In the genomic region with DNA sequence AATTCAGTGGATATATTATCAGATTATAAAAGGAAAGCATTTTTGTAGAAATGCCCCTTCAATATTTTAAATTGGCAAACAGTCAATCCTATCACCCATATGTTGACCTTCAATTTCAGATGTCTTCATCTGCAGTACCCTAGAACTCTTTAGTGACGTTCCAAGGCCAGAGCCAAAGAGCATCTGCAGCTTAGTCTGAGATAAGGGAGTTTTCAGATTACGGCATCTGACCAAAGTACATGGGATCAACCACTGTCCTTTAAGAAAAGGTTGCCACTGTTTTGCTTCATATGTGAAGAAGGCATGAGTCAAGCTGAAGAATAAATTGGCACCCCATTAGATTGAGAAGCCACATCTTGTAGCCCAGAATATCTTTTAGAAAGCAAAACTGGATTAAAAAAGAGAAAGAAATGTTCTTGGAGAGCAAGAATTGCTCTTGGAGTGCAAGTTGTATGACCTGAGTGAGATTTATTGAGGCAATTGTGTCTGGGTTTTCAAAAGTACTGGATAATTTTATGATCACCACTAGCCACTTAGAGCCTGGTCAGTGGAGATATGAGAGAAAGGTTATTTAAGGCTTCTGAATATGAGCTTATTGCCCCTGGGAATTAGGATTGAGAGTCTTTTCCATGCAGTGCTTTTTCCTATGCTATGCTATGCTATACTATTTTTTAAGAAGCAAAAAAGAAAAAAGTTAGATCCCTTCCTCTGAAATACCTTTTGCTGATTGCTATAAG, we compare ENCODE assay signal across 19 cellular contexts.
DNase-seq lines count a peak whose midpoint lies in the region; ATAC-seq, FAIRE-seq and TF ChIP-seq lines count a peak whose summit lies in the region.
"Had no signal": no experiment of that assay in that cellular context is flagged by ENCODE, and none has a peak within 500 bp of the region (broad histone marks: within the 10 kb centered on the region; RNA-seq: fewer than 3 reads in every experiment).

No MANE protein-coding gene starts in this region.

- H3K4me3 ChIP-seq in liver (ENCODE audit: low read depth in 1 of 3, low read length in 3 of 3) (no peak overlapping the region), HepG2 (replicated peaks in 1 of 3; ENCODE audit: insufficient read depth in 1 of 3, low read depth in 2 of 3, low read length in 3 of 3) (no peak overlapping the region), right lobe of liver (no peak overlapping the region), small intestine (ENCODE audit: low read depth in 1 of 2, low read length in 2 of 2) (no peak overlapping the region)
- H3K4me3 ChIP-seq: BLaER1, GM23338 had no signal

- no peak overlapping the region for H3K27ac ChIP-seq in liver (ENCODE audit: low read depth in 1 of 2, low read length in 2 of 2)
- no peak overlapping the region for H3K27ac ChIP-seq in HepG2 (ENCODE audit: extremely low read length, insufficient read depth, low read length)
- peak overlapping the region in 1 of 3 donors; percentile 24 for H3K27ac ChIP-seq in right lobe of liver
- peak overlapping the region in 1 of 2 donors; percentile 11 for H3K27ac ChIP-seq in small intestine (ENCODE audit: low read depth in 1 of 2, low read length in 1 of 2)
- H3K27ac ChIP-seq: BLaER1 had no signal

- POLR2A ChIA-PET in HepG2 (lab: Yijun Ruan, JAX) = no interaction called here
- POLR2A ChIA-PET in activated CD8-positive, alpha-beta T cell treated with anti-CD3 and anti-CD28 coated beads, Interleukin-2, amount 10 ng/mL, durations not matched to agents 7 days and 5 days (lab: Charles Lee) = no interaction called here

- TF ChIP-seq RAD21 in liver (IDR thresholded peaks at IDR 0.05) (no peak), HepG2 (CRISPR knock-in tag; IDR thresholded peaks at IDR 0.05) (no peak)

- no peaks in the 10 kb centered on the region for H3K79me2 ChIP-seq in HepG2 (ENCODE audit: insufficient read depth, low read length)

- no peaks in the 10 kb centered on the region for H3K9me3 Mint-ChIP-seq in activated CD8-positive, alpha-beta T cell treated with anti-CD3 and anti-CD28 coated beads, Interleukin-2, amount 10 ng/mL, durations not matched to agents 7 days and 5 days (ENCODE audit: insufficient read depth)
- H3K9me3 Mint-ChIP-seq in glutamatergic neuron (ENCODE audit: unreplicated experiment) = no peaks in the 10 kb centered on the region
- H3K9me3 Mint-ChIP-seq: CD4-positive, alpha-beta memory T cell; GM23338 had no signal

- intact Hi-C loops in HepG2 (cut with micrococcal nuclease; ENCODE audit: unreplicated experiment) (no loop called here), right lobe of liver (cut with DNase I) (no loop called here)

- CTCF ChIA-PET in HepG2 (lab: Yijun Ruan, JAX; ENCODE audit: low intra/inter-chr PET ratio, low total read pairs) = no interaction called here
- CTCF ChIA-PET in activated CD8-positive, alpha-beta T cell treated with anti-CD3 and anti-CD28 coated beads, Interleukin-2, amount 10 ng/mL, durations not matched to agents 7 days and 5 days (lab: Charles Lee) = no interaction called here

- WGBS in liver = 44% methylated on average over 2 of the region's 2 CpGs
- WGBS in HepG2 (ENCODE audit: low lambda C conversion rate) = 2% methylated on average over 2 of the region's 2 CpGs
- 39% methylated on average over 2 of the region's 2 CpGs for WGBS in right lobe of liver (ENCODE audit: insufficient coverage, low coverage, low lambda C conversion rate, missing lambda C conversion rate)
- 15 to 62% (median 41%) methylated on average over 2 of the region's 2 CpGs for WGBS in small intestine, 3 donors

- H3K4me1 Mint-ChIP-seq in activated CD8-positive, alpha-beta T cell treated with anti-CD3 and anti-CD28 coated beads, Interleukin-2, amount 10 ng/mL, durations not matched to agents 7 days and 5 days (ENCODE audit: low read depth) = no peaks in the 10 kb centered on the region
- no peaks in the 10 kb centered on the region for H3K4me1 Mint-ChIP-seq in glutamatergic neuron (ENCODE audit: low read depth, unreplicated experiment)
- H3K4me1 Mint-ChIP-seq: CD14-positive monocyte; CD4-positive, alpha-beta memory T cell had no signal

- H3K9ac ChIP-seq in liver (ENCODE audit: low read depth in 1 of 2, low read length in 2 of 2) = no peak overlapping the region
- H3K9ac ChIP-seq in HepG2 (ENCODE audit: insufficient read depth, low read depth, low read length) = no peak overlapping the region
- H3K9ac ChIP-seq: BLaER1 had no signal

- H3K27me3 ChIP-seq in liver (ENCODE audit: control insufficient read depth in 4 of 4, insufficient read depth in 4 of 4, low read length in 3 of 4) (no peaks in the 10 kb centered on the region), HepG2 (ENCODE audit: control insufficient read depth in 1 of 2, insufficient read depth in 2 of 2, low read length in 2 of 2) (no peaks in the 10 kb centered on the region), right lobe of liver (no peaks in the 10 kb centered on the region), small intestine (ENCODE audit: control insufficient read depth in 2 of 2, insufficient read depth in 2 of 2, low read length in 2 of 2) (no peaks in the 10 kb centered on the region)
- H3K27me3 ChIP-seq: BLaER1 had no signal

- no peaks in the 10 kb centered on the region for H3K9me3 ChIP-seq in liver (ENCODE audit: control insufficient read depth in 4 of 4, low read length in 3 of 4)
- H3K9me3 ChIP-seq in HepG2 (ENCODE audit: low read length) = 0 out of 2 replicates have a peak, but pooled peaks cover 5% of the 10 kb centered on the region
- H3K9me3 ChIP-seq in right lobe of liver = no peaks in the 10 kb centered on the region
- no peaks in the 10 kb centered on the region for H3K9me3 ChIP-seq in small intestine (ENCODE audit: control insufficient read depth, low read depth)
- H3K9me3 ChIP-seq: BLaER1 had no signal

- ATAC-seq in HepG2 = no peak
- peak; percentile 70 to 74 (median 74) for ATAC-seq in right lobe of liver
- no peak for ATAC-seq in activated CD8-positive, alpha-beta T cell treated with anti-CD3 and anti-CD28 coated beads, Interleukin-2, amount 10 ng/mL, durations not matched to agents 7 days and 5 days
- ATAC-seq: GM23338 had no signal

- no peak overlapping the region for H2AFZ ChIP-seq in HepG2 (ENCODE audit: low read length)
- H2AFZ ChIP-seq: GM23338 had no signal

- no TSS peak for BruUV-seq in HepG2 (replicated peaks; lab: Mats Ljungman, UMichigan)

- TF ChIP-seq CTCF in liver (IDR thresholded peaks at IDR 0.05; ENCODE audit: low read depth, low read length, missing input control) (no peak), HepG2 (CRISPR knock-in tag; IDR thresholded peaks at IDR 0.05) (no peak), right lobe of liver (IDR thresholded peaks at IDR 0.05) (no peak), glutamatergic neuron (IDR thresholded peaks at IDR 0.05; ENCODE audit: partially characterized antibody, unreplicated experiment) (no peak)

- H3K36me3 ChIP-seq in liver (ENCODE audit: control insufficient read depth in 4 of 4, insufficient read depth in 3 of 4, low read depth in 1 of 4, low read length in 3 of 4) (no peaks in the 10 kb centered on the region), HepG2 (replicated peaks in 1 of 2; ENCODE audit: control insufficient read depth in 1 of 2, insufficient read depth in 2 of 2, low read length in 2 of 2) (no peaks in the 10 kb centered on the region), right lobe of liver (no peaks in the 10 kb centered on the region), small intestine (ENCODE audit: control insufficient read depth in 2 of 2, insufficient read depth in 2 of 2, low read length in 2 of 2) (no peaks in the 10 kb centered on the region)
- H3K36me3 ChIP-seq: BLaER1 had no signal

- H3K36me3 Mint-ChIP-seq in activated CD8-positive, alpha-beta T cell treated with anti-CD3 and anti-CD28 coated beads, Interleukin-2, amount 10 ng/mL, durations not matched to agents 7 days and 5 days (ENCODE audit: low read depth) = no peaks in the 10 kb centered on the region
- no peaks in the 10 kb centered on the region for H3K36me3 Mint-ChIP-seq in glutamatergic neuron (ENCODE audit: unreplicated experiment)
- H3K36me3 Mint-ChIP-seq: CD14-positive monocyte; CD4-positive, alpha-beta memory T cell had no signal

- TF ChIP-seq EP300 in HepG2 (IDR thresholded peaks at IDR 0.05; ENCODE audit: low read depth in 2 of 2, low read length in 2 of 2) (no peak), HepG2 (CRISPR knock-in tag; IDR thresholded peaks at IDR 0.05; ENCODE audit: borderline replicate concordance) (no peak)

- FAIRE-seq in HepG2 (lab: Jason Lieb, UNC) (no peak), small intestine (lab: Jason Lieb, UNC) (no peak)
- FAIRE-seq: GM12892, GM18507, H54 had no signal

- no peak overlapping the region for H3K4me3 Mint-ChIP-seq in activated CD8-positive, alpha-beta T cell treated with anti-CD3 and anti-CD28 coated beads, Interleukin-2, amount 10 ng/mL, durations not matched to agents 7 days and 5 days
- no peak overlapping the region for H3K4me3 Mint-ChIP-seq in glutamatergic neuron (ENCODE audit: unreplicated experiment)
- H3K4me3 Mint-ChIP-seq: CD14-positive monocyte; CD4-positive, alpha-beta memory T cell; GM23338 had no signal

- DNase-seq in HepG2 (ENCODE audit: low spot score) = no peak
- DNase-seq in right lobe of liver = peak in 1 of 3 donors; percentile 58
- peak; percentile 79 for DNase-seq in small intestine
- no peak for DNase-seq in activated CD8-positive, alpha-beta T cell treated with anti-CD3 and anti-CD28 coated beads, Interleukin-2, amount 10 ng/mL, durations not matched to agents 7 days and 5 days
- DNase-seq in glutamatergic neuron = no peak
- no peak for DNase-seq in activated gamma-delta T cell treated with Interleukin-2 at 50 U/mL for 16 hours
- DNase-seq: 8988T; CD4-positive, alpha-beta memory T cell; DMS153; DMS79; GDM1; HCEC 1CT had no signal

- H3K27ac Mint-ChIP-seq in activated CD8-positive, alpha-beta T cell treated with anti-CD3 and anti-CD28 coated beads, Interleukin-2, amount 10 ng/mL, durations not matched to agents 7 days and 5 days = no peak overlapping the region
- no peak overlapping the region for H3K27ac Mint-ChIP-seq in glutamatergic neuron (ENCODE audit: unreplicated experiment)
- H3K27ac Mint-ChIP-seq: CD14-positive monocyte; CD4-positive, alpha-beta memory T cell; GM23338 had no signal

- TF ChIP-seq POLR2A in HepG2 (IDR thresholded peaks at IDR 0.05; ENCODE audit: insufficient read depth in 1 of 2, low read depth in 2 of 2, low read length in 2 of 2) = no peak
- no peak for TF ChIP-seq POLR2A in right lobe of liver (IDR thresholded peaks at IDR 0.05)

- in situ Hi-C loops in HepG2 (cut with HindIII; ENCODE audit: extremely low pct_ligation_motif_present, low pct_unique_long_range_greater_than_20kb) = no loop called here

- H4K20me1 ChIP-seq in HepG2 (ENCODE audit: insufficient read depth, low read length) = no peaks in the 10 kb centered on the region
- H4K20me1 ChIP-seq: BLaER1 had no signal

- H3K4me2 ChIP-seq in HepG2 (ENCODE audit: low read depth, low read length) = no peak overlapping the region
- H3K4me2 ChIP-seq: BLaER1, GM23338 had no signal

- H3K4me1 ChIP-seq in liver (ENCODE audit: control insufficient read depth in 4 of 4, insufficient read depth in 4 of 4, low read length in 3 of 4) (no peaks in the 10 kb centered on the region), HepG2 (ENCODE audit: insufficient read depth, low read length) (no peaks in the 10 kb centered on the region), right lobe of liver (peaks cover 0 to 3% (median 0%) of the 10 kb centered on the region in 4 donors), small intestine (ENCODE audit: control insufficient read depth in 2 of 2, insufficient read depth in 1 of 2, low read depth in 1 of 2, low read length in 1 of 2) (no peaks in the 10 kb centered on the region)
- H3K4me1 ChIP-seq: BLaER1 had no signal

- no peaks in the 10 kb centered on the region for H3K27me3 Mint-ChIP-seq in activated CD8-positive, alpha-beta T cell treated with anti-CD3 and anti-CD28 coated beads, Interleukin-2, amount 10 ng/mL, durations not matched to agents 7 days and 5 days (ENCODE audit: low read depth)
- no peaks in the 10 kb centered on the region for H3K27me3 Mint-ChIP-seq in glutamatergic neuron (ENCODE audit: unreplicated experiment)
- H3K27me3 Mint-ChIP-seq: CD4-positive, alpha-beta memory T cell had no signal

Comparison
In these comparisons a context has a peak if more than half of its experiments do, and no peak if none do; other contexts are left out.
1. ATAC-seq: peak in right lobe of liver (4 of 4); none in HepG2 (single experiment) and activated CD8-positive, alpha-beta T cell treated with anti-CD3 and anti-CD28 coated beads, Interleukin-2, amount 10 ng/mL, durations not matched to agents 7 days and 5 days (single experiment).